11 cellular contexts compared by ENCODE assay signal in genomic region chr12:92898755-92899154, GRCh38. TPM values are rescaled to one million over a fixed set of nuclear protein-coding genes. Genes with fewer than 3 reads are reported as not detected.
DNase-seq lines count a peak whose midpoint lies in the region; ATAC-seq and TF ChIP-seq lines count a peak whose summit lies in the region.
"Had no signal": no experiment of that assay in that cellular context is flagged by ENCODE, and none has a peak within 500 bp of the region (broad histone marks: within the 10 kb centered on the region; RNA-seq: fewer than 3 reads in every experiment).

No MANE protein-coding gene starts in this region.

- no peak for TF ChIP-seq RAD21 in liver (IDR thresholded peaks at IDR 0.05)

- H3K4me1 ChIP-seq in liver (ENCODE audit: control insufficient read depth in 4 of 4, insufficient read depth in 4 of 4, low read length in 3 of 4) = peaks cover 0 to 13% (median 1%) of the 10 kb centered on the region in 4 donors

- H3K4me3 Mint-ChIP-seq in activated naive CD8-positive, alpha-beta T cell = no peak overlapping the region
- H3K4me3 Mint-ChIP-seq in activated naive CD8-positive, alpha-beta T cell treated with anti-CD3 and anti-CD28 coated beads for 36 hours = no peak overlapping the region
- no peak overlapping the region for H3K4me3 Mint-ChIP-seq in type B pancreatic cell

- H3K9me3 ChIP-seq in liver (ENCODE audit: control insufficient read depth in 4 of 4, low read length in 3 of 4) = no peaks in the 10 kb centered on the region
- H3K9me3 ChIP-seq: testis had no signal

- H3K36me3 Mint-ChIP-seq in activated naive CD8-positive, alpha-beta T cell = peaks cover 8% of the 10 kb centered on the region
- H3K36me3 Mint-ChIP-seq in activated naive CD8-positive, alpha-beta T cell treated with anti-CD3 and anti-CD28 coated beads for 36 hours = peaks cover 27% of the 10 kb centered on the region
- peaks cover 15% of the 10 kb centered on the region for H3K36me3 Mint-ChIP-seq in type B pancreatic cell

- ATAC-seq in HG03039 (IDR thresholded peaks at IDR 0.05; ENCODE audit: unreplicated experiment) = no peak

- H3K27ac Mint-ChIP-seq in activated naive CD8-positive, alpha-beta T cell = peak overlapping the region; percentile 17
- H3K27ac Mint-ChIP-seq in activated naive CD8-positive, alpha-beta T cell treated with anti-CD3 and anti-CD28 coated beads for 36 hours = no peak overlapping the region
- peak overlapping the region; percentile 17 for H3K27ac Mint-ChIP-seq in type B pancreatic cell

- DNase-seq in activated naive CD8-positive, alpha-beta T cell treated with anti-CD3 and anti-CD28 coated beads for 36 hours = no peak
- DNase-seq in amniotic epithelial cell (ENCODE audit: low read depth) = peak; percentile 46
- DNase-seq in type B pancreatic cell (ENCODE audit: extremely low spot score, unreplicated experiment) = no peak
- DNase-seq in NCI-H345 treated with DMSO at 0.1 percent for 48 hours (lab: John Stamatoyannopoulos, UW; ENCODE audit: unreplicated experiment) = no peak
- DNase-seq in mucosa of gallbladder (ENCODE audit: low spot score) = no peak
- DNase-seq: NCI-H146; stimulated activated CD4-positive, alpha-beta T cell treated with anti-CD3 and anti-CD28 coated beads, Interleukin-15, amount 100 ng/mL, for 24 hours had no signal

- H3K27me3 Mint-ChIP-seq in activated naive CD8-positive, alpha-beta T cell = no peaks in the 10 kb centered on the region
- H3K27me3 Mint-ChIP-seq in activated naive CD8-positive, alpha-beta T cell treated with anti-CD3 and anti-CD28 coated beads for 36 hours = no peaks in the 10 kb centered on the region
- no peaks in the 10 kb centered on the region for H3K27me3 Mint-ChIP-seq in type B pancreatic cell

- peaks cover 28% of the 10 kb centered on the region for H3K4me1 Mint-ChIP-seq in activated naive CD8-positive, alpha-beta T cell (ENCODE audit: low read depth)
- H3K4me1 Mint-ChIP-seq in activated naive CD8-positive, alpha-beta T cell treated with anti-CD3 and anti-CD28 coated beads for 36 hours = peaks cover 16% of the 10 kb centered on the region
- no peaks in the 10 kb centered on the region for H3K4me1 Mint-ChIP-seq in type B pancreatic cell (ENCODE audit: unreplicated experiment)

- no peak overlapping the region for H3K9ac ChIP-seq in liver (ENCODE audit: low read depth in 1 of 2, low read length in 2 of 2)

- no peaks in the 10 kb centered on the region for H3K9me3 Mint-ChIP-seq in activated naive CD8-positive, alpha-beta T cell (ENCODE audit: low read depth)
- H3K9me3 Mint-ChIP-seq in activated naive CD8-positive, alpha-beta T cell treated with anti-CD3 and anti-CD28 coated beads for 36 hours = peaks cover 3% of the 10 kb centered on the region
- H3K9me3 Mint-ChIP-seq in type B pancreatic cell = peaks cover 4% of the 10 kb centered on the region

- no peaks in the 10 kb centered on the region for H3K36me3 ChIP-seq in liver (ENCODE audit: control insufficient read depth in 4 of 4, insufficient read depth in 3 of 4, low read depth in 1 of 4, low read length in 3 of 4)

- no peaks in the 10 kb centered on the region for H3K27me3 ChIP-seq in liver (ENCODE audit: control insufficient read depth in 4 of 4, insufficient read depth in 4 of 4, low read length in 3 of 4)
- H3K27me3 ChIP-seq: testis had no signal

- peak overlapping the region; percentile 70 to 78 for H3K27ac ChIP-seq in liver (ENCODE audit: low read depth in 1 of 2, low read length in 2 of 2)

- H3K4me3 ChIP-seq in liver (ENCODE audit: low read depth in 1 of 3, low read length in 3 of 3) = no peak overlapping the region
- H3K4me3 ChIP-seq: testis had no signal

- no peak for TF ChIP-seq CTCF in liver (IDR thresholded peaks at IDR 0.05; ENCODE audit: low read depth, low read length, missing input control)
- no peak for TF ChIP-seq CTCF in type B pancreatic cell (conservative IDR thresholded peaks at IDR 0.05)

TF ChIP-seq in liver, 16 proteins besides CTCF, POLR2A, EP300 and RAD21:
- no peak for TF ChIP-seq FOXA2 (IDR thresholded peaks at IDR 0.05)
- no peak for TF ChIP-seq ATF3 (IDR thresholded peaks at IDR 0.05)
- no peak for TF ChIP-seq HNF4G (IDR thresholded peaks at IDR 0.05)
- no peak for TF ChIP-seq ZBTB33 (IDR thresholded peaks at IDR 0.05)
- TF ChIP-seq RXRA (IDR thresholded peaks at IDR 0.05) = no peak
- TF ChIP-seq EGR1 (IDR thresholded peaks at IDR 0.05; ENCODE audit: low read depth in 2 of 2) = no peak
- no peak for TF ChIP-seq MAX (IDR thresholded peaks at IDR 0.05)
- TF ChIP-seq NR2F2 (IDR thresholded peaks at IDR 0.05) = no peak
- TF ChIP-seq GABPA (IDR thresholded peaks at IDR 0.05 in 1 of 2, conservative IDR thresholded peaks at IDR 0.05 in 1 of 2) = no peak
- no peak for TF ChIP-seq SP1 (IDR thresholded peaks at IDR 0.05)
- TF ChIP-seq HNF4A (conservative IDR thresholded peaks at IDR 0.05) = no peak
- TF ChIP-seq FOXA1 (IDR thresholded peaks at IDR 0.05) = no peak
- TF ChIP-seq JUND (IDR thresholded peaks at IDR 0.05) = no peak
TF ChIP-seq in liver: peak in this region for 0.

RNA-seq across cellular contexts. Expression of gene EEA1, which starts 30.3 kb away (rescaled TPM):
- total RNA-seq in activated naive CD8-positive, alpha-beta T cell treated with anti-CD3 and anti-CD28 coated beads for 36 hours = 10 to 100 TPM; 17.5 TPM
- total RNA-seq in liver (1 to 10 TPM; 8.7 to 9.5 TPM), type B pancreatic cell (ENCODE audit: low replicate concordance) (24.6 and 31.9 TPM in 2 replicates), mucosa of gallbladder (30.0 TPM)
- polyA plus RNA-seq in liver = 10 to 100 TPM in 1 of 2 donors, 1 to 10 TPM in 1; 2.5 to 15.8 TPM
